ENCODE assay signal across 19 cellular contexts in genomic region chr3:6516694-6517093, GRCh38.
"Had no signal": no experiment of that assay in that cellular context is flagged by ENCODE, and none has a peak within 500 bp of the region (broad histone marks: within the 10 kb centered on the region; RNA-seq: fewer than 3 reads in every experiment).

No MANE protein-coding gene starts in this region.

- H3K27me3 Mint-ChIP-seq: naive B cell had no signal

- H3K4me3 ChIP-seq: dorsolateral prefrontal cortex, heart left ventricle, spleen, stomach, thoracic aorta, transverse colon had no signal

- H3K27ac ChIP-seq: dorsolateral prefrontal cortex, heart left ventricle, spleen, stomach, thoracic aorta, transverse colon had no signal

- H3K36me3 Mint-ChIP-seq: naive B cell had no signal

- H3K4me1 ChIP-seq: heart left ventricle, spleen, stomach, transverse colon had no signal

- H3K4me1 Mint-ChIP-seq: naive B cell had no signal

- ATAC-seq: esophagus mucosa, heart left ventricle, left colon, left ventricle myocardium superior, sciatic nerve had no signal

- H3K9me3 Mint-ChIP-seq: nephron had no signal

- DNase-seq: cortex of kidney; dorsolateral prefrontal cortex; effector CD8-positive, alpha-beta T cell; heart left ventricle; hippocampal formation; left colon; left ventricle myocardium superior; naive B cell; spleen; stimulated activated CD4-positive, alpha-beta T cell treated with anti-CD3 and anti-CD28 coated beads, Interleukin-2, amount 100 ng/mL, for 24 hours; stimulated activated CD4-positive, alpha-beta T cell treated with anti-CD3 and anti-CD28 coated beads, Interleukin-4, amount 100 ng/mL, for 4 hours; stimulated activated naive CD4-positive, alpha-beta T cell; stomach; substantia nigra; transverse colon had no signal

- H3K27me3 ChIP-seq: heart left ventricle, spleen, stomach, transverse colon had no signal

- H3K4me3 Mint-ChIP-seq: naive B cell, nephron had no signal

- H3K9me3 ChIP-seq: heart left ventricle, stomach, thoracic aorta, transverse colon had no signal

- H3K36me3 ChIP-seq: heart left ventricle, spleen, stomach, thoracic aorta, transverse colon had no signal

- H3K27ac Mint-ChIP-seq: nephron had no signal
